ENCODE assay signal across 8 cellular contexts in genomic region chr20:64161595-64162238, GRCh38. TPM values are rescaled to one million over a fixed set of nuclear protein-coding genes. Genes with fewer than 3 reads are reported as not detected.
DNase-seq lines count a peak whose midpoint lies in the region; TF ChIP-seq lines count a peak whose summit lies in the region.

No MANE protein-coding gene starts in this region.

- peaks cover 59% of the 10 kb centered on the region for H3K4me1 Mint-ChIP-seq in neural progenitor cell

- H3K27ac ChIP-seq in neural progenitor cell (no peak overlapping the region), Karpas-422 (ENCODE audit: low read length) (no peak overlapping the region)

- H3K4me3 Mint-ChIP-seq in neural progenitor cell, result peak overlapping the region; percentile 76

- H3K4me1 ChIP-seq in neural progenitor cell (peaks cover 43% of the 10 kb centered on the region), Karpas-422 (ENCODE audit: low read length) (no peaks in the 10 kb centered on the region)

- H3K9me3 ChIP-seq in neural progenitor cell (ENCODE audit: low read depth), result no peaks in the 10 kb centered on the region
- H3K9me3 ChIP-seq in Karpas-422 (ENCODE audit: low read length), result no peaks in the 10 kb centered on the region

- H3K9ac ChIP-seq in neural progenitor cell (no peak overlapping the region), Karpas-422 (ENCODE audit: low read length) (no peak overlapping the region)

- no peak overlapping the region for H3K27ac Mint-ChIP-seq in neural progenitor cell

- peak overlapping the region; percentile 69 for H3K4me2 ChIP-seq in neural progenitor cell
- H3K4me2 ChIP-seq in Karpas-422 (ENCODE audit: low read depth, low read length, poor library complexity, severe bottlenecking), result no peak overlapping the region

- DNase-seq in SIG-M5 treated with dmso at 0.1 percent for 504 hours (lab: John Stamatoyannopoulos, UW; ENCODE audit: unreplicated experiment) (peak; percentile 35), SIG-M5 (lab: John Stamatoyannopoulos, UW) (no peak), RPMI8226 (peak; percentile 58), erythroblast (lab: John Stamatoyannopoulos, UW) (peak; percentile 45 to 51), neural progenitor cell (ENCODE audit: low spot score) (peak; percentile 96), MV-4-11 (lab: John Stamatoyannopoulos, UW) (no peak), occipital lobe (lab: John Stamatoyannopoulos, UW) (no peak), Karpas-422 (no peak)

- H3K27me3 ChIP-seq in neural progenitor cell, result peaks cover 49% of the 10 kb centered on the region
- H3K27me3 ChIP-seq in Karpas-422 (ENCODE audit: low read length), result no peaks in the 10 kb centered on the region

- no peak for TF ChIP-seq CTCF in neural progenitor cell (IDR thresholded peaks at IDR 0.05)

- H3K4me3 ChIP-seq in neural progenitor cell, result peak overlapping the region; percentile 36
- no peak overlapping the region for H3K4me3 ChIP-seq in Karpas-422 (ENCODE audit: low read length)

- H3K27me3 Mint-ChIP-seq in neural progenitor cell (ENCODE audit: insufficient read depth, low read depth), result peaks cover 51% of the 10 kb centered on the region

- no peaks in the 10 kb centered on the region for H3K9me2 ChIP-seq in Karpas-422 (replicated peaks; ENCODE audit: insufficient read depth, low read length)

- no peaks in the 10 kb centered on the region for H3K9me3 Mint-ChIP-seq in neural progenitor cell

- H2AFZ ChIP-seq in neural progenitor cell (replicated peaks), result no peak overlapping the region
- H2AFZ ChIP-seq in Karpas-422 (ENCODE audit: low read length), result no peak overlapping the region

- TF ChIP-seq POLR2A in erythroblast (IDR thresholded peaks at IDR 0.05; ENCODE audit: low read length), result no peak

- H3K36me3 Mint-ChIP-seq in neural progenitor cell, result no peaks in the 10 kb centered on the region

- H3K79me2 ChIP-seq in neural progenitor cell (ENCODE audit: low read depth) (no peaks in the 10 kb centered on the region), Karpas-422 (ENCODE audit: low read length) (no peaks in the 10 kb centered on the region)

- H3F3A ChIP-seq in neural progenitor cell (ENCODE audit: low read depth), result peaks cover 35% of the 10 kb centered on the region

- H4K20me1 ChIP-seq in neural progenitor cell (ENCODE audit: low read depth), result peaks cover 55% of the 10 kb centered on the region
- H4K20me1 ChIP-seq in Karpas-422 (ENCODE audit: insufficient read depth, low read depth, low read length), result 0 out of 2 replicates have a peak, but pooled peaks cover 3% of the 10 kb centered on the region

- no peaks in the 10 kb centered on the region for H3K36me3 ChIP-seq in neural progenitor cell
- no peaks in the 10 kb centered on the region for H3K36me3 ChIP-seq in Karpas-422 (ENCODE audit: insufficient read depth, low read length)

RNA-seq across cellular contexts. Expression of gene MYT1, which starts 2.5 kb away (rescaled TPM):
- total RNA-seq in neural progenitor cell (ENCODE audit: low replicate concordance) (1.2 and 1.5 TPM in 2 replicates), occipital lobe (5.9 TPM)
- 3.5 and 4.1 TPM in 2 replicates for total RNA-seq in Karpas-422 (2014; rRNA removed; shearing (Covaris generic); ENCODE audit: low replicate concordance)

RNA-seq across cellular contexts. Expression of gene NPBWR2, which starts 54.4 kb away (rescaled TPM):
- not detected in 2 replicates for total RNA-seq in neural progenitor cell (ENCODE audit: low replicate concordance)
- total RNA-seq in occipital lobe, result not detected
- total RNA-seq in Karpas-422 (2014; rRNA removed; shearing (Covaris generic); ENCODE audit: low replicate concordance), result 0.22 TPM in 1 of 2 replicates, not detected in the other

Comparison
In these comparisons a context has a peak if more than half of its experiments do, and no peak if none do; other contexts are left out.
1. DNase-seq: peak in SIG-M5 treated with dmso at 0.1 percent for 504 hours (single experiment), RPMI8226 (single experiment), erythroblast (2 of 2) and neural progenitor cell (single experiment); none in SIG-M5 (single experiment), MV-4-11 (single experiment), occipital lobe (single experiment) and Karpas-422 (single experiment).